Comparison of ENCODE assay signal across 18 cellular contexts in the genomic region with DNA sequence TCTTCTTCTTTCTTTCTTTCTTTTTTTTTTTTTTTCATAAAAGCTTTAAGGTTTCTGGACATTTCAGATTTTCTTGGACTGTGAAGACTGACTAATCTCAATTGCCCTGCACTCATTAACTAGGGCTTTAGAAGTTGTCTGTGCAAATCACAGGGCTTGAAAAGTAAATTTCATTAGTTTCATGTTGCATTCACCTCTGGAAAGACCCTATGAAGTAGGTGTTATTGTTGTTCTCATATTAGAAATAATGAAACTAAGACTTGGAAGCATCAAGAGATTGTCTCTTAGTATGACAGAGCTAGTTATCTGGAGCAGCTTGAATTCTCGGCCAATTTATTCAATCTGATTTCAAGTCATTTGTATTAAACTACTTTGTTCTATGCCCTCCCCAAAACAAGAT. TPM values are rescaled to one million over a fixed set of nuclear protein-coding genes. Genes with fewer than 3 reads are reported as not detected.
DNase-seq lines count a peak whose midpoint lies in the region; ATAC-seq and TF ChIP-seq lines count a peak whose summit lies in the region.
"Had no signal": no experiment of that assay in that cellular context is flagged by ENCODE, and none has a peak within 500 bp of the region (broad histone marks: within the 10 kb centered on the region; RNA-seq: fewer than 3 reads in every experiment).

No MANE protein-coding gene starts in this region.

- CTCF ChIA-PET in Calu3 (lab: Charles Lee) = no interaction called here

- intact Hi-C loops in Calu3 (cut with micrococcal nuclease; ENCODE audit: unreplicated experiment) = no loop called here
- intact Hi-C loops in psoas muscle (cut with DNase I) = no loop called here

- H3K9me3 ChIP-seq in psoas muscle = no peaks in the 10 kb centered on the region

- 91% methylated on average over 1 of the region's 1 CpG for whole genome bisulfite sequencing in psoas muscle, 3 donors

- no peak overlapping the region for H3K4me3 ChIP-seq in psoas muscle

- no TSS peak for BruUV-seq in Calu3 (replicated peaks; lab: Mats Ljungman, UMichigan)

- no peak overlapping the region for H3K27ac Mint-ChIP-seq in Calu3 (ENCODE audit: unreplicated experiment)
- H3K27ac Mint-ChIP-seq: HFFc6 had no signal

- ATAC-seq in GM18907 (IDR thresholded peaks at IDR 0.05; ENCODE audit: unreplicated experiment) (peak; percentile 98), GM21717 (IDR thresholded peaks at IDR 0.05; ENCODE audit: unreplicated experiment) (peak; percentile 94), HG03039 (IDR thresholded peaks at IDR 0.05; ENCODE audit: unreplicated experiment) (peak; percentile 96), HG03571 (IDR thresholded peaks at IDR 0.05; ENCODE audit: unreplicated experiment) (peak; percentile 77), psoas muscle (no peak)

- TF ChIP-seq CTCF in Calu3 (IDR thresholded peaks at IDR 0.05; ENCODE audit: unreplicated experiment) (no peak), psoas muscle (IDR thresholded peaks at IDR 0.05) (no peak)

- H3K9me3 Mint-ChIP-seq in Calu3 (ENCODE audit: low read depth, unreplicated experiment) = no peaks in the 10 kb centered on the region
- H3K9me3 Mint-ChIP-seq: HFFc6, neural crest cell had no signal

- no peak for DNase-seq in retina
- no peak for DNase-seq in NCI-H2196 treated with DMSO at 0.1 percent for 48 hours (lab: John Stamatoyannopoulos, UW; ENCODE audit: unreplicated experiment)
- DNase-seq in Calu3 = no peak
- no peak for DNase-seq in psoas muscle
- DNase-seq: activated CD4-positive, alpha-beta T cell treated with anti-CD3 and anti-CD28 coated beads, Interleukin-2, amount 50 U/mL, for 4 hours; anterior cingulate cortex; DND-41; HFFc6; KBM-7; mammary epithelial cell; NCI-H146; NCI-H774; T1000 had no signal

- no peaks in the 10 kb centered on the region for H3K4me1 Mint-ChIP-seq in Calu3 (ENCODE audit: low read depth, unreplicated experiment)

- H3K36me3 Mint-ChIP-seq in Calu3 (ENCODE audit: insufficient read depth, unreplicated experiment) = no peaks in the 10 kb centered on the region

- H3K27ac ChIP-seq in psoas muscle = no peak overlapping the region

- H3K27me3 ChIP-seq in psoas muscle (ENCODE audit: insufficient read depth in 3 of 3, low read length in 2 of 3) = no peaks in the 10 kb centered on the region

- H3K27me3 Mint-ChIP-seq in Calu3 (ENCODE audit: unreplicated experiment) = no peaks in the 10 kb centered on the region

- H3K4me3 Mint-ChIP-seq in Calu3 (ENCODE audit: low read depth, unreplicated experiment) = no peak overlapping the region
- H3K4me3 Mint-ChIP-seq: HFFc6, neural crest cell had no signal

- no peaks in the 10 kb centered on the region for H3K36me3 ChIP-seq in psoas muscle (ENCODE audit: insufficient read depth in 1 of 2, low read depth in 1 of 2)

- no peaks in the 10 kb centered on the region for H3K4me1 ChIP-seq in psoas muscle

RNA-seq across cellular contexts. Expression of a gene that starts 28.2 kb away (rescaled TPM):
- total RNA-seq in Calu3 (2022) (0.91 and 2.0 TPM in 2 replicates), psoas muscle (under 1 TPM in 3 of 4 donors, not detected in 1; 0.08 to 0.28 (median 0.16) TPM)
- under 1 TPM; 0.01 to 0.04 (median 0.03) TPM for polyA plus RNA-seq in psoas muscle

Comparison
In these comparisons a context has a peak if more than half of its experiments do, and no peak if none do; other contexts are left out.
1. ATAC-seq: peak in GM18907 (single experiment), GM21717 (single experiment), HG03039 (single experiment) and HG03571 (single experiment); none in psoas muscle (0 of 4).